ENCODE assay signal across 8 cellular contexts in the genomic region with DNA sequence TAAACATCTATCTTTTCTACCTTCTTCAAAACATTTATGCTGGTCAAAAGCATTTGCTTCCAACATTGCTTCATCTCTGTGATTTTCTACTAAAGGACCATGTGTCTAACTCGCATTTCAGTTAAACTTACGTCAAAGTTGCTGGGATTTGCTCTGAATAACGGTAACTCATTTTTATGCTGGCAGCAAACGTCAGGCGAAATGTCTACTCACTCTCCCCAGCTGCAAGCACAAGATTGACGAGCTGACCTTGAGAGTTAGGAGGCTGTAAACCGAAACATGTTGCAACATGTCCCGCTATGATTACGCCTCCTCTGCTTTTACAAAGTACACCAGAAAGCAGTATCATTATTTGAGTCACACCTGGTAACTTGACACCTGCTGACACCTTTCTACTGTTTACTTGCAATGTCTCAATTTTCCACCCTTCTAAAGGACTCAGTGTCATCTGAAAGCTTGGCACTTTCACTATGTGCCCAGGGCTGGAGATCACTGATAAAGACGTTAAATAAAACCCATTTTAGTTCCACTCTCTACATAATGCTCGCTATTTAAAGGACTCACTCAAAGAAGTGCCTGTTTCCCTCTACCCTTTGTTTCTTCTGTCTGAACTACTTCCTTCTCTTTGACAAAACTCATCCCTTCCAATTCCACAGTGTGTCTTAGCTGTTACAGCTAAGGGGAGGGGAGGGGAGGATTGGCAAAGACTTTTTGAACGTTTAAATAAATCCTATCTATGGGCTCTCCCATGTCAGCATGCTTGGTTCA.
DNase-seq lines count a peak whose midpoint lies in the region; ATAC-seq and TF ChIP-seq lines count a peak whose summit lies in the region.

No MANE protein-coding gene starts in this region.

- no peak for TF ChIP-seq CTCF in Calu3 (IDR thresholded peaks at IDR 0.05; ENCODE audit: unreplicated experiment)

- no peaks in the 10 kb centered on the region for H3K9me3 Mint-ChIP-seq in Calu3 (ENCODE audit: low read depth, unreplicated experiment)
- H3K9me3 Mint-ChIP-seq in activated T-helper 17 cell treated with anti-CD3 and anti-CD28 coated beads, Interleukin-2, amount 50 U/mL, for 72 hours, result no peaks in the 10 kb centered on the region
- H3K9me3 Mint-ChIP-seq in stimulated activated memory B cell treated with anti-CD40 and anti-IgM and Interleukin-4, amounts not matched to agents 10 μg/mL and 1 μg/mL and 100 μg/mL, for 72 hours, result no peaks in the 10 kb centered on the region

- ATAC-seq in GM19324 (IDR thresholded peaks at IDR 0.05; ENCODE audit: low FRiP score, unreplicated experiment) (peak; percentile 84), HG03175 (IDR thresholded peaks at IDR 0.05; ENCODE audit: unreplicated experiment) (peak; percentile 90)
- peak; percentile 86 for ATAC-seq in activated T-helper 17 cell treated with anti-CD3 and anti-CD28 coated beads, Interleukin-2, amount 50 U/mL, for 72 hours (replicated peaks)
- peak; percentile 32 for ATAC-seq in stimulated activated memory B cell treated with anti-CD40 and anti-IgM and Interleukin-4, amounts not matched to agents 10 μg/mL and 1 μg/mL and 100 μg/mL, for 72 hours

- peaks cover 63% of the 10 kb centered on the region for H3K4me1 Mint-ChIP-seq in Calu3 (ENCODE audit: low read depth, unreplicated experiment)
- H3K4me1 Mint-ChIP-seq in activated T-helper 17 cell treated with anti-CD3 and anti-CD28 coated beads, Interleukin-2, amount 50 U/mL, for 72 hours, result peaks cover 11% of the 10 kb centered on the region
- H3K4me1 Mint-ChIP-seq in stimulated activated memory B cell treated with anti-CD40 and anti-IgM and Interleukin-4, amounts not matched to agents 10 μg/mL and 1 μg/mL and 100 μg/mL, for 72 hours, result peaks cover 10% of the 10 kb centered on the region

- H3K27ac Mint-ChIP-seq in Calu3 (ENCODE audit: unreplicated experiment), result peak overlapping the region; percentile 67
- H3K27ac Mint-ChIP-seq in activated T-helper 17 cell treated with anti-CD3 and anti-CD28 coated beads, Interleukin-2, amount 50 U/mL, for 72 hours, result peak overlapping the region; percentile 86
- no peak overlapping the region for H3K27ac Mint-ChIP-seq in stimulated activated memory B cell treated with anti-CD40 and anti-IgM and Interleukin-4, amounts not matched to agents 10 μg/mL and 1 μg/mL and 100 μg/mL, for 72 hours

- CTCF ChIA-PET in Calu3 (lab: Charles Lee), result interaction anchor here (0.6 to 1.4 kb wide), 7 partner anchors 8 to 142 kb away, joined by 3 to 6 read pairs (median 3); no protein-coding TSS in a partner anchor

- peaks cover 7% of the 10 kb centered on the region for H3K36me3 Mint-ChIP-seq in Calu3 (ENCODE audit: insufficient read depth, unreplicated experiment)
- no peaks in the 10 kb centered on the region for H3K36me3 Mint-ChIP-seq in activated T-helper 17 cell treated with anti-CD3 and anti-CD28 coated beads, Interleukin-2, amount 50 U/mL, for 72 hours (ENCODE audit: low read depth)
- no peaks in the 10 kb centered on the region for H3K36me3 Mint-ChIP-seq in stimulated activated memory B cell treated with anti-CD40 and anti-IgM and Interleukin-4, amounts not matched to agents 10 μg/mL and 1 μg/mL and 100 μg/mL, for 72 hours

- DNase-seq in Calu3 (peak; percentile 64), NCI-H2227 treated with DMSO at 0.1 percent for 48 hours (lab: John Stamatoyannopoulos, UW) (peak; percentile 71), iPS-NIHi11 (ENCODE audit: low spot score) (peak; percentile 33)
- DNase-seq in effector CD8-positive, alpha-beta T cell (lab: John Stamatoyannopoulos, UW), result no peak

- H3K27me3 Mint-ChIP-seq in Calu3 (ENCODE audit: unreplicated experiment), result no peaks in the 10 kb centered on the region
- peaks cover 1% of the 10 kb centered on the region for H3K27me3 Mint-ChIP-seq in activated T-helper 17 cell treated with anti-CD3 and anti-CD28 coated beads, Interleukin-2, amount 50 U/mL, for 72 hours
- H3K27me3 Mint-ChIP-seq in stimulated activated memory B cell treated with anti-CD40 and anti-IgM and Interleukin-4, amounts not matched to agents 10 μg/mL and 1 μg/mL and 100 μg/mL, for 72 hours, result peaks cover 18% of the 10 kb centered on the region

- peak overlapping the region; percentile 53 for H3K4me3 Mint-ChIP-seq in Calu3 (ENCODE audit: low read depth, unreplicated experiment)
- H3K4me3 Mint-ChIP-seq in activated T-helper 17 cell treated with anti-CD3 and anti-CD28 coated beads, Interleukin-2, amount 50 U/mL, for 72 hours, result peak overlapping the region; percentile 69
- no peak overlapping the region for H3K4me3 Mint-ChIP-seq in stimulated activated memory B cell treated with anti-CD40 and anti-IgM and Interleukin-4, amounts not matched to agents 10 μg/mL and 1 μg/mL and 100 μg/mL, for 72 hours

- intact Hi-C loops in Calu3 (cut with micrococcal nuclease; ENCODE audit: unreplicated experiment), result loop anchor here (2.0 to 5.0 kb wide), 2 partner anchors 38 to 107 kb away; no protein-coding TSS in a partner anchor

- no TSS peak for BruUV-seq in Calu3 (replicated peaks; lab: Mats Ljungman, UMichigan)

Comparison
In these comparisons a context has a peak if more than half of its experiments do, and no peak if none do; other contexts are left out.
1. ATAC-seq: peak in every context shown above with its lines; median percentile 90 in HG03175; 86 in activated T-helper 17 cell treated with anti-CD3 and anti-CD28 coated beads, Interleukin-2, amount 50 U/mL, for 72 hours; 84 in GM19324; 32 in stimulated activated memory B cell treated with anti-CD40 and anti-IgM and Interleukin-4, amounts not matched to agents 10 μg/mL and 1 μg/mL and 100 μg/mL, for 72 hours.